Comparison of ENCODE assay signal across 8 cellular contexts in genomic region chr4:103024996-103025395, GRCh38. TPM values are rescaled to one million over a fixed set of nuclear protein-coding genes. Genes with fewer than 3 reads are reported as not detected.
"Had no signal": no experiment of that assay in that cellular context is flagged by ENCODE, and none has a peak within 500 bp of the region (broad histone marks: within the 10 kb centered on the region; RNA-seq: fewer than 3 reads in every experiment).

No MANE protein-coding gene starts in this region.

- H2AFZ ChIP-seq: GM23338 had no signal

- FAIRE-seq: H1, H54, HTR-8/SVneo had no signal

- H3K4me3 ChIP-seq: GM23338 had no signal

- DNase-seq: H9, HCEC 1CT, KG1 had no signal

- H3K4me2 ChIP-seq: GM23338 had no signal

- ATAC-seq: GM23338 had no signal

RNA-seq across cellular contexts. Expression of gene SLC9B1, which starts 5.5 kb away (rescaled TPM):
- total RNA-seq: HT-29 had no signal
